In genomic region chr17:28935744-28936460, GRCh38 we compare ENCODE assay signal across 18 cellular contexts. TPM values are rescaled to one million over a fixed set of nuclear protein-coding genes. Genes with fewer than 3 reads are reported as not detected.
A peak's percentile ranks its signal among the peaks of the same experiment; 100 is the strongest.
DNase-seq lines count a peak whose midpoint lies in the region; ATAC-seq and TF ChIP-seq lines count a peak whose summit lies in the region.
"Had no signal": no experiment of that assay in that cellular context is flagged by ENCODE, and none has a peak within 500 bp of the region (broad histone marks: within the 10 kb centered on the region; RNA-seq: fewer than 3 reads in every experiment).

No MANE protein-coding gene starts in this region.

- WGBS in right lobe of liver (ENCODE audit: insufficient coverage, low coverage, low lambda C conversion rate, missing lambda C conversion rate), result 58% methylated on average over 8 of the region's 8 CpGs

- H3K4me1 ChIP-seq in right lobe of liver (peaks cover 0 to 51% (median 23%) of the 10 kb centered on the region in 4 donors), vagina (peaks cover 60% of the 10 kb centered on the region)

- H3K4me3 Mint-ChIP-seq in activated naive CD4-positive, alpha-beta T cell treated with anti-CD3 and anti-CD28 coated beads, Interleukin-2, amount 10 ng/mL, durations not matched to agents 7 days and 5 days, result no peak overlapping the region
- no peak overlapping the region for H3K4me3 Mint-ChIP-seq in activated CD8-positive, alpha-beta T cell treated with anti-CD3 and anti-CD28 coated beads, Interleukin-2, amount 10 ng/mL, durations not matched to agents 7 days and 5 days
- H3K4me3 Mint-ChIP-seq in chondrocyte (ENCODE audit: unreplicated experiment), result no peak overlapping the region
- H3K4me3 Mint-ChIP-seq: stimulated activated memory B cell treated with anti-CD40 and anti-IgM and Interleukin-4, amounts not matched to agents 10 μg/mL and 1 μg/mL and 100 μg/mL, for 72 hours had no signal

- H3K9me3 ChIP-seq in right lobe of liver, result no peaks in the 10 kb centered on the region
- no peaks in the 10 kb centered on the region for H3K9me3 ChIP-seq in vagina
- H3K9me3 ChIP-seq: uterus had no signal

- POLR2A ChIA-PET in activated CD8-positive, alpha-beta T cell treated with anti-CD3 and anti-CD28 coated beads, Interleukin-2, amount 10 ng/mL, durations not matched to agents 7 days and 5 days (lab: Charles Lee), result interaction anchor here (0.5 to 2.2 kb wide), 3 partner anchors 10 to 144 kb away, joined by 4 to 10 read pairs (median 4); no protein-coding TSS in a partner anchor

- H3K9me3 Mint-ChIP-seq in activated naive CD4-positive, alpha-beta T cell treated with anti-CD3 and anti-CD28 coated beads, Interleukin-2, amount 10 ng/mL, durations not matched to agents 7 days and 5 days, result no peaks in the 10 kb centered on the region
- no peaks in the 10 kb centered on the region for H3K9me3 Mint-ChIP-seq in activated naive CD4-positive, alpha-beta T cell treated with anti-CD3 and anti-CD28 coated beads, Interleukin-2, amount 50 U/mL, for 72 hours
- no peaks in the 10 kb centered on the region for H3K9me3 Mint-ChIP-seq in activated CD8-positive, alpha-beta T cell treated with anti-CD3 and anti-CD28 coated beads, Interleukin-2, amount 10 ng/mL, durations not matched to agents 7 days and 5 days (ENCODE audit: insufficient read depth)
- H3K9me3 Mint-ChIP-seq in chondrocyte (ENCODE audit: low read depth), result no peaks in the 10 kb centered on the region
- H3K9me3 Mint-ChIP-seq: stimulated activated memory B cell treated with anti-CD40 and anti-IgM and Interleukin-4, amounts not matched to agents 10 μg/mL and 1 μg/mL and 100 μg/mL, for 72 hours had no signal

- peaks cover 66% of the 10 kb centered on the region for H3K4me1 Mint-ChIP-seq in activated naive CD4-positive, alpha-beta T cell treated with anti-CD3 and anti-CD28 coated beads, Interleukin-2, amount 10 ng/mL, durations not matched to agents 7 days and 5 days
- peaks cover 54% of the 10 kb centered on the region for H3K4me1 Mint-ChIP-seq in activated CD8-positive, alpha-beta T cell treated with anti-CD3 and anti-CD28 coated beads, Interleukin-2, amount 10 ng/mL, durations not matched to agents 7 days and 5 days (ENCODE audit: low read depth)
- H3K4me1 Mint-ChIP-seq in chondrocyte (ENCODE audit: low read depth), result peaks cover 35% of the 10 kb centered on the region

- no peaks in the 10 kb centered on the region for H3K27me3 Mint-ChIP-seq in activated naive CD4-positive, alpha-beta T cell treated with anti-CD3 and anti-CD28 coated beads, Interleukin-2, amount 10 ng/mL, durations not matched to agents 7 days and 5 days
- no peaks in the 10 kb centered on the region for H3K27me3 Mint-ChIP-seq in activated CD8-positive, alpha-beta T cell treated with anti-CD3 and anti-CD28 coated beads, Interleukin-2, amount 10 ng/mL, durations not matched to agents 7 days and 5 days (ENCODE audit: low read depth)
- no peaks in the 10 kb centered on the region for H3K27me3 Mint-ChIP-seq in chondrocyte (ENCODE audit: low read depth)
- H3K27me3 Mint-ChIP-seq: stimulated activated memory B cell treated with anti-CD40 and anti-IgM and Interleukin-4, amounts not matched to agents 10 μg/mL and 1 μg/mL and 100 μg/mL, for 72 hours had no signal

- H3K4me3 ChIP-seq in right lobe of liver, result no peak overlapping the region
- H3K4me3 ChIP-seq in vagina, result no peak overlapping the region
- H3K4me3 ChIP-seq: coronary artery, lung, SK-N-MC, uterus had no signal

- H3K27ac ChIP-seq in right lobe of liver (peak overlapping the region in 2 of 3 donors; percentile 56 to 67), temporal lobe (ENCODE audit: low read depth, low read length) (peak overlapping the region; percentile 66), vagina (no peak overlapping the region)
- H3K27ac ChIP-seq: SK-N-MC, uterus had no signal

- TF ChIP-seq POLR2A in right lobe of liver (IDR thresholded peaks at IDR 0.05), result no peak
- no peak for TF ChIP-seq POLR2A in vagina (IDR thresholded peaks at IDR 0.05)

- H3K27me3 ChIP-seq in right lobe of liver (no peaks in the 10 kb centered on the region), vagina (no peaks in the 10 kb centered on the region)
- H3K27me3 ChIP-seq: uterus had no signal

- TF ChIP-seq CTCF in right lobe of liver (IDR thresholded peaks at IDR 0.05), result no peak
- TF ChIP-seq CTCF in vagina (IDR thresholded peaks at IDR 0.05), result no peak
- TF ChIP-seq CTCF in chondrocyte (IDR thresholded peaks at IDR 0.05), result no peak

- H3K36me3 Mint-ChIP-seq in activated naive CD4-positive, alpha-beta T cell treated with anti-CD3 and anti-CD28 coated beads, Interleukin-2, amount 10 ng/mL, durations not matched to agents 7 days and 5 days, result peaks cover 39% of the 10 kb centered on the region
- peaks cover 0 to 23% of the 10 kb centered on the region in 2 donors for H3K36me3 Mint-ChIP-seq in activated naive CD4-positive, alpha-beta T cell treated with anti-CD3 and anti-CD28 coated beads, Interleukin-2, amount 50 U/mL, for 72 hours
- peaks cover 62% of the 10 kb centered on the region for H3K36me3 Mint-ChIP-seq in activated CD8-positive, alpha-beta T cell treated with anti-CD3 and anti-CD28 coated beads, Interleukin-2, amount 10 ng/mL, durations not matched to agents 7 days and 5 days (ENCODE audit: low read depth)
- H3K36me3 Mint-ChIP-seq in chondrocyte (ENCODE audit: low read depth), result peaks cover 3% of the 10 kb centered on the region

- CTCF ChIA-PET in activated naive CD4-positive, alpha-beta T cell treated with anti-CD3 and anti-CD28 coated beads, Interleukin-2, amount 10 ng/mL, durations not matched to agents 7 days and 5 days (lab: Charles Lee), result interaction anchor here (1.1 to 2.5 kb wide), 3 partner anchors 20 to 208 kb away, joined by 4 to 8 read pairs (median 7); no protein-coding TSS in a partner anchor
- CTCF ChIA-PET in activated CD8-positive, alpha-beta T cell treated with anti-CD3 and anti-CD28 coated beads, Interleukin-2, amount 10 ng/mL, durations not matched to agents 7 days and 5 days (lab: Charles Lee), result interaction anchor here (0.9 to 4.8 kb wide), 4 partner anchors 14 to 209 kb away, joined by 3 to 18 read pairs (median 6); partner anchors contain the start of gene TLCD1

- no peak for DNase-seq in activated naive CD4-positive, alpha-beta T cell treated with anti-CD3 and anti-CD28 coated beads, Interleukin-2, amount 10 ng/mL, durations not matched to agents 7 days and 5 days
- DNase-seq in activated naive CD4-positive, alpha-beta T cell treated with anti-CD3 and anti-CD28 coated beads, Interleukin-2, amount 50 U/mL, for 72 hours (ENCODE audit: low spot score in 2 of 2), result no peak
- no peak for DNase-seq in activated CD8-positive, alpha-beta T cell treated with anti-CD3 and anti-CD28 coated beads, Interleukin-2, amount 10 ng/mL, durations not matched to agents 7 days and 5 days
- DNase-seq in right lobe of liver (peak in 1 of 3 donors; percentile 23), SIG-M5 treated with dmso at 0.1 percent for 504 hours (lab: John Stamatoyannopoulos, UW; ENCODE audit: unreplicated experiment) (no peak), vagina (ENCODE audit: extremely low spot score in 2 of 2) (no peak), chondrocyte (ENCODE audit: low spot score) (no peak)
- DNase-seq: activated CD8-positive, alpha-beta memory T cell treated with anti-CD3 and anti-CD28 coated beads, Interleukin-2, amount 50 U/mL, for 4 hours; amniotic stem cell; hippocampal formation; NCI-H1105; NCI-H226; uterus had no signal

- H3K27ac Mint-ChIP-seq in activated naive CD4-positive, alpha-beta T cell treated with anti-CD3 and anti-CD28 coated beads, Interleukin-2, amount 10 ng/mL, durations not matched to agents 7 days and 5 days, result peak overlapping the region; percentile 53
- peak overlapping the region in 1 of 2 donors; percentile 62 for H3K27ac Mint-ChIP-seq in activated naive CD4-positive, alpha-beta T cell treated with anti-CD3 and anti-CD28 coated beads, Interleukin-2, amount 50 U/mL, for 72 hours
- peak overlapping the region; percentile 64 for H3K27ac Mint-ChIP-seq in activated CD8-positive, alpha-beta T cell treated with anti-CD3 and anti-CD28 coated beads, Interleukin-2, amount 10 ng/mL, durations not matched to agents 7 days and 5 days
- no peak overlapping the region for H3K27ac Mint-ChIP-seq in chondrocyte (ENCODE audit: unreplicated experiment)
- H3K27ac Mint-ChIP-seq: stimulated activated memory B cell treated with anti-CD40 and anti-IgM and Interleukin-4, amounts not matched to agents 10 μg/mL and 1 μg/mL and 100 μg/mL, for 72 hours had no signal

- H3K36me3 ChIP-seq in right lobe of liver, result no peaks in the 10 kb centered on the region
- no peaks in the 10 kb centered on the region for H3K36me3 ChIP-seq in vagina
- H3K36me3 ChIP-seq: uterus had no signal

- intact Hi-C loops in right lobe of liver (cut with DNase I), result no loop called here
- intact Hi-C loops in vagina (cut with DNase I), result no loop called here

- ATAC-seq in activated naive CD4-positive, alpha-beta T cell treated with anti-CD3 and anti-CD28 coated beads, Interleukin-2, amount 50 U/mL, for 72 hours, result no peak
- no peak for ATAC-seq in activated CD8-positive, alpha-beta T cell treated with anti-CD3 and anti-CD28 coated beads, Interleukin-2, amount 10 ng/mL, durations not matched to agents 7 days and 5 days
- ATAC-seq in right lobe of liver, result no peak
- ATAC-seq: stimulated activated memory B cell treated with anti-CD40 and anti-IgM and Interleukin-4, amounts not matched to agents 10 μg/mL and 1 μg/mL and 100 μg/mL, for 72 hours had no signal

RNA-seq across cellular contexts. Expression of gene PHF12, which starts 15.4 kb away (rescaled TPM):
- 10 to 100 TPM; 46.2 to 71.7 TPM for total RNA-seq in activated naive CD4-positive, alpha-beta T cell treated with anti-CD3 and anti-CD28 coated beads, Interleukin-2, amount 50 U/mL, for 72 hours
- 10 to 100 TPM; 66.5 to 67.4 TPM for total RNA-seq in activated CD8-positive, alpha-beta T cell treated with anti-CD3 and anti-CD28 coated beads, Interleukin-2, amount 10 ng/mL, durations not matched to agents 7 days and 5 days
- total RNA-seq in right lobe of liver (10 to 100 TPM; 13.0 to 33.1 (median 17.4) TPM), temporal lobe (29.3 TPM), vagina (54.5 TPM), chondrocyte (30.2 to 49.2 TPM (median 33.6 TPM) in 3 replicates)

RNA-seq across cellular contexts. Expression of gene DHRS13, which starts 33.0 kb away (rescaled TPM):
- total RNA-seq in activated naive CD4-positive, alpha-beta T cell treated with anti-CD3 and anti-CD28 coated beads, Interleukin-2, amount 50 U/mL, for 72 hours, result 10 to 100 TPM; 33.8 to 36.5 TPM
- 10 to 100 TPM; 29.2 to 29.3 TPM for total RNA-seq in activated CD8-positive, alpha-beta T cell treated with anti-CD3 and anti-CD28 coated beads, Interleukin-2, amount 10 ng/mL, durations not matched to agents 7 days and 5 days
- 10 to 100 TPM in 3 of 6 experiments, 1 to 10 TPM in 3; 3.4 to 27.4 (median 8.8) TPM for total RNA-seq in right lobe of liver
- total RNA-seq in temporal lobe, result 20.4 TPM
- total RNA-seq in vagina, result 11.8 TPM
- 4.4 to 6.0 TPM (median 5.8 TPM) in 3 replicates for total RNA-seq in chondrocyte

RNA-seq across cellular contexts. Expression of gene FLOT2, which starts 38.4 kb away (rescaled TPM):
- 100 to 1,000 TPM in 1 of 2 donors, 10 to 100 TPM in 1; 44.9 to 102 TPM for total RNA-seq in activated naive CD4-positive, alpha-beta T cell treated with anti-CD3 and anti-CD28 coated beads, Interleukin-2, amount 50 U/mL, for 72 hours
- 100 to 1,000 TPM; 197 to 198 TPM for total RNA-seq in activated CD8-positive, alpha-beta T cell treated with anti-CD3 and anti-CD28 coated beads, Interleukin-2, amount 10 ng/mL, durations not matched to agents 7 days and 5 days
- total RNA-seq in right lobe of liver (100 to 1,000 TPM in 1 of 6 experiments, 10 to 100 TPM in 5; 64.9 to 131 (median 82.8) TPM), temporal lobe (27.0 TPM), vagina (56.2 TPM), chondrocyte (46.6 to 74.1 TPM (median 65.8 TPM) in 3 replicates)
